In genomic region chr2:17667898-17668297, GRCh38 we compare ENCODE assay signal across 14 cellular contexts.
DNase-seq lines count a peak whose midpoint lies in the region; TF ChIP-seq lines count a peak whose summit lies in the region.
"Had no signal": no experiment of that assay in that cellular context is flagged by ENCODE, and none has a peak within 500 bp of the region (broad histone marks: within the 10 kb centered on the region; RNA-seq: fewer than 3 reads in every experiment).

No MANE protein-coding gene starts in this region.

- TF ChIP-seq CTCF in HFFc6 (IDR thresholded peaks at IDR 0.05) (no peak), sigmoid colon (IDR thresholded peaks at IDR 0.05) (no peak)

- peak; percentile 22 for DNase-seq in HFFc6
- DNase-seq in amniotic epithelial cell (ENCODE audit: low read depth), result peak; percentile 8
- peak; percentile 65 for DNase-seq in fibroblast of peridontal ligament (ENCODE audit: extremely low read depth)
- no peak for DNase-seq in HAP-1 (ENCODE audit: low spot score in 2 of 2)
- no peak for DNase-seq in activated CD4-positive, alpha-beta T cell treated with anti-CD3 and anti-CD28 coated beads, Interleukin-2, amount 50 U/mL, for 1 hour
- DNase-seq in sigmoid colon, result no peak
- DNase-seq in 8988T, result no peak
- DNase-seq: BE2C; CD4-positive, alpha-beta memory T cell; DMS79; EL; H7 had no signal

- no peaks in the 10 kb centered on the region for H3K27me3 Mint-ChIP-seq in HFFc6 (ENCODE audit: insufficient read depth)
- H3K27me3 Mint-ChIP-seq: CD4-positive, alpha-beta memory T cell had no signal

- no peak overlapping the region for H3K4me3 Mint-ChIP-seq in HFFc6
- H3K4me3 Mint-ChIP-seq: CD4-positive, alpha-beta memory T cell; GM23338 had no signal

- no peak overlapping the region for H3K27ac ChIP-seq in sigmoid colon
- H3K27ac ChIP-seq: C4-2B had no signal

- H3K4me3 ChIP-seq in HAP-1 (no peak overlapping the region), sigmoid colon (no peak overlapping the region)
- H3K4me3 ChIP-seq: GM23338 had no signal

- peaks cover 20% of the 10 kb centered on the region for H3K4me1 Mint-ChIP-seq in HFFc6 (ENCODE audit: low read depth)
- H3K4me1 Mint-ChIP-seq: GM23338 had no signal

- no peaks in the 10 kb centered on the region for H3K4me1 ChIP-seq in HAP-1
- H3K4me1 ChIP-seq in sigmoid colon, result no peaks in the 10 kb centered on the region
- H3K4me1 ChIP-seq: BE2C had no signal

- TF ChIP-seq POLR2A in sigmoid colon (IDR thresholded peaks at IDR 0.05), result no peak

- TF ChIP-seq EP300 in sigmoid colon (IDR thresholded peaks at IDR 0.05), result no peak

- WGBS in sigmoid colon, 2 donors, result 89 to 97% methylated on average over 1 of the region's 1 CpG

- H3K36me3 ChIP-seq in HAP-1 (replicated peaks), result peaks cover 40% of the 10 kb centered on the region
- peaks cover 0 to 59% (median 13%) of the 10 kb centered on the region in 4 donors for H3K36me3 ChIP-seq in sigmoid colon

- peaks cover 14% of the 10 kb centered on the region for H3K36me3 Mint-ChIP-seq in HFFc6 (ENCODE audit: low read depth)

- H3K9me3 ChIP-seq in HAP-1 (no peaks in the 10 kb centered on the region), sigmoid colon (no peaks in the 10 kb centered on the region)
- H3K9me3 ChIP-seq: BE2C had no signal

- intact Hi-C loops in sigmoid colon (cut with DNase I), result no loop called here

- in situ Hi-C loops in HAP-1 (cut with MboI; ENCODE audit: low sequenced_read_pairs), result no loop called here

- no peaks in the 10 kb centered on the region for H3K27me3 ChIP-seq in HAP-1 (ENCODE audit: low read depth)
- no peaks in the 10 kb centered on the region for H3K27me3 ChIP-seq in sigmoid colon
- H3K27me3 ChIP-seq: BE2C had no signal

- H3K9me3 Mint-ChIP-seq in HFFc6, result no peaks in the 10 kb centered on the region
- H3K9me3 Mint-ChIP-seq: CD4-positive, alpha-beta memory T cell; GM23338 had no signal

- peak overlapping the region; percentile 20; the same call in 1 of the 2 replicates for H3K27ac Mint-ChIP-seq in HFFc6
- H3K27ac Mint-ChIP-seq: CD4-positive, alpha-beta memory T cell; GM23338 had no signal

Comparison
In these comparisons a context has a peak if more than half of its experiments do, and no peak if none do; other contexts are left out.
1. DNase-seq: peak in HFFc6 (single experiment), amniotic epithelial cell (single experiment) and fibroblast of peridontal ligament (single experiment); none in HAP-1 (0 of 2), activated CD4-positive, alpha-beta T cell treated with anti-CD3 and anti-CD28 coated beads, Interleukin-2, amount 50 U/mL, for 1 hour (single experiment), sigmoid colon (single experiment) and 8988T (single experiment).